11 cellular contexts compared by ENCODE assay signal in the genomic region with DNA sequence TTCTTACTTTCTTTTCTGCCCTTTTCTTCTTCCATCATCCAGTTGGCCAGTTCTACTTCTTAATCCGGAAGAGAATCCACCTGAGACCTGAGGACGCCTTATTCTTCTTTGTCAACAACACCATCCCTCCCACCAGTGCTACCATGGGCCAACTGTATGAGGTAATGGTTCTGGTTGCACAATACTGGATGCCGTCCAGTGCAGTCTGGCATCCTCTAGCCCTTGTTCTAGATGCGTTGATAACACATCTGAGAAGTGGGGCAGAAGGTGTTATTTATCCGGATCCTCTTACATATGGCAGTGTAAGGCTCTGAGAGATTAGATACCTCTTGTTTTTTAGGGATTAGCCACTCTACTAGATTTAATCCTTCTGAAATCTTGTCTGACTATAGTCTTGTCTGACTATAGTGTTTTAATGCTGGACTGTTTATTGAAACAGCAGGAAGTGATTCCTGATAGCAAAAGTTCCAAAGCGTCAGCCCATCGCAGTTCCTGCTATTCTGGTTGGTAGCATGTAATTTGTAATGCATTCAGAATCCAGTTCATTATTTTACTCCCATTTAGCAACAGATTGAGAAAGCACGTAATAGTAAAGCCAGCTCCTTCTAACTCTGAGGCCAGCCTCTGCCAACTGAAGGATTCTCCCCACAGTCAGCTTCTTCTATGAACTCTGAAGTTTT. TPM values are rescaled to one million over a fixed set of nuclear protein-coding genes. Genes with fewer than 3 reads are reported as not detected.
DNase-seq lines count a peak whose midpoint lies in the region; ATAC-seq and TF ChIP-seq lines count a peak whose summit lies in the region.
"Had no signal": no experiment of that assay in that cellular context is flagged by ENCODE, and none has a peak within 500 bp of the region (broad histone marks: within the 10 kb centered on the region; RNA-seq: fewer than 3 reads in every experiment).

No MANE protein-coding gene starts in this region.

- CTCF ChIA-PET in MCF 10A (lab: Yijun Ruan, JAX): interaction anchor here (0.9 to 1.6 kb wide), 2 partner anchors 12 to 110 kb away, joined by 4 read pairs; no protein-coding TSS in a partner anchor

- H3K27ac Mint-ChIP-seq in CD4-positive, CD25-positive, alpha-beta regulatory T cell: peak overlapping the region in 2 of 3 donors; percentile 2 to 16
- H3K27ac Mint-ChIP-seq in MCF 10A (ENCODE audit: low read depth, unreplicated experiment): no peak overlapping the region
- no peak overlapping the region for H3K27ac Mint-ChIP-seq in activated naive CD4-positive, alpha-beta T cell treated with anti-CD3 and anti-CD28 coated beads, Interleukin-2, amount 50 U/mL, for 72 hours

- no TSS peak for BruUV-seq in MCF 10A (replicated peaks; lab: Mats Ljungman, UMichigan)

- intact Hi-C loops in MCF 10A (cut with micrococcal nuclease): no loop called here
- intact Hi-C loops in left cardiac atrium (cut with DNase I): loop anchor here in 1 of 2 donors (10.0 kb wide), 1 partner anchor 494 kb away; no protein-coding TSS in a partner anchor

- no peak for DNase-seq in CD4-positive, CD25-positive, alpha-beta regulatory T cell
- DNase-seq in MCF 10A (ENCODE audit: unreplicated experiment): peak; percentile 79
- DNase-seq in left cardiac atrium: peak; percentile 80
- peak; percentile 82 for DNase-seq in pulmonary artery endothelial cell (ENCODE audit: low read depth, low spot score)
- no peak for DNase-seq in activated naive CD4-positive, alpha-beta T cell treated with anti-CD3 and anti-CD28 coated beads, Interleukin-2, amount 50 U/mL, for 16 hours
- DNase-seq in activated naive CD4-positive, alpha-beta T cell treated with anti-CD3 and anti-CD28 coated beads, Interleukin-2, amount 50 U/mL, for 72 hours (ENCODE audit: low spot score in 2 of 2): no peak
- DNase-seq in stimulated activated CD4-positive, alpha-beta T cell treated with anti-CD3 and anti-CD28 coated beads, Interleukin-1b, Interleukin-23, amount 100 ng/mL, for 48 hours: no peak
- no peak for DNase-seq in NCI-H1436 treated with DMSO at 0.1 percent for 48 hours (lab: John Stamatoyannopoulos, UW)
- DNase-seq: NCI-H510A, T1000 had no signal

- POLR2A ChIA-PET in MCF 10A (lab: Yijun Ruan, JAX): interaction anchor here (3.3 kb wide), 1 partner anchor 7 kb away, joined by 15 read pairs; a partner anchor contains a TSS

- H3K4me1 ChIP-seq in CD4-positive, CD25-positive, alpha-beta regulatory T cell (ENCODE audit: control insufficient read depth, insufficient read depth, low read length, poor library complexity, severe bottlenecking): peaks cover 1% of the 10 kb centered on the region

- no peak overlapping the region for H3K4me3 Mint-ChIP-seq in CD4-positive, CD25-positive, alpha-beta regulatory T cell
- H3K4me3 Mint-ChIP-seq in MCF 10A (ENCODE audit: unreplicated experiment): no peak overlapping the region

- H3K4me1 Mint-ChIP-seq in CD4-positive, CD25-positive, alpha-beta regulatory T cell: peaks cover 3 to 9% (median 4%) of the 10 kb centered on the region in 4 donors
- peaks cover 8% of the 10 kb centered on the region for H3K4me1 Mint-ChIP-seq in MCF 10A (ENCODE audit: insufficient read depth, unreplicated experiment)

- no peaks in the 10 kb centered on the region for H3K27me3 ChIP-seq in CD4-positive, CD25-positive, alpha-beta regulatory T cell (ENCODE audit: control insufficient read depth, insufficient read depth, low read length)

- H3K9me3 Mint-ChIP-seq in CD4-positive, CD25-positive, alpha-beta regulatory T cell: no peaks in the 10 kb centered on the region
- no peaks in the 10 kb centered on the region for H3K9me3 Mint-ChIP-seq in MCF 10A (ENCODE audit: unreplicated experiment)
- no peaks in the 10 kb centered on the region for H3K9me3 Mint-ChIP-seq in activated naive CD4-positive, alpha-beta T cell treated with anti-CD3 and anti-CD28 coated beads, Interleukin-2, amount 50 U/mL, for 72 hours

- no peak for TF ChIP-seq CTCF in MCF 10A (IDR thresholded peaks at IDR 0.05; ENCODE audit: unreplicated experiment)

- ATAC-seq in CD4-positive, CD25-positive, alpha-beta regulatory T cell (ENCODE audit: low read depth in 2 of 2): no peak
- peak; percentile 95 to 96 for ATAC-seq in left cardiac atrium
- no peak for ATAC-seq in activated naive CD4-positive, alpha-beta T cell treated with anti-CD3 and anti-CD28 coated beads, Interleukin-2, amount 50 U/mL, for 72 hours
- ATAC-seq: left colon had no signal

- H3K27me3 Mint-ChIP-seq in CD4-positive, CD25-positive, alpha-beta regulatory T cell: no peaks in the 10 kb centered on the region
- no peaks in the 10 kb centered on the region for H3K27me3 Mint-ChIP-seq in MCF 10A (ENCODE audit: insufficient read depth, unreplicated experiment)

- H3K36me3 Mint-ChIP-seq in CD4-positive, CD25-positive, alpha-beta regulatory T cell: peaks cover 42% of the 10 kb centered on the region
- peaks cover 58% of the 10 kb centered on the region for H3K36me3 Mint-ChIP-seq in MCF 10A (ENCODE audit: insufficient read depth, unreplicated experiment)
- peaks cover 9 to 10% of the 10 kb centered on the region in 2 donors for H3K36me3 Mint-ChIP-seq in activated naive CD4-positive, alpha-beta T cell treated with anti-CD3 and anti-CD28 coated beads, Interleukin-2, amount 50 U/mL, for 72 hours

- H3K27ac ChIP-seq in CD4-positive, CD25-positive, alpha-beta regulatory T cell (ENCODE audit: insufficient read depth, low read length, poor library complexity, severe bottlenecking): no peak overlapping the region

- H3K36me3 ChIP-seq in CD4-positive, CD25-positive, alpha-beta regulatory T cell (ENCODE audit: control insufficient read depth, insufficient read depth, low read length): peaks cover 39% of the 10 kb centered on the region

- H3K4me3 ChIP-seq in CD4-positive, CD25-positive, alpha-beta regulatory T cell (ENCODE audit: low read depth, low read length): no peak overlapping the region

- H3K9me3 ChIP-seq in CD4-positive, CD25-positive, alpha-beta regulatory T cell (ENCODE audit: control insufficient read depth in 2 of 2, low read length in 2 of 2): no peaks in the 10 kb centered on the region

RNA-seq across cellular contexts. Expression of a gene that starts 7.9 kb away (rescaled TPM):
- total RNA-seq in CD4-positive, CD25-positive, alpha-beta regulatory T cell: 170 TPM
- 10 to 100 TPM; 19.4 to 21.8 (median 19.7) TPM for polyA plus RNA-seq in CD4-positive, CD25-positive, alpha-beta regulatory T cell
- total RNA-seq in MCF 10A (2022) (19.7 and 28.1 TPM in 2 replicates), left cardiac atrium (100 to 1,000 TPM; 167 to 280 TPM), pulmonary artery endothelial cell (48.4 and 73.1 TPM in 2 replicates)
- 10 to 100 TPM in 1 of 2 donors, 1 to 10 TPM in 1; 3.6 to 11.0 TPM for total RNA-seq in activated naive CD4-positive, alpha-beta T cell treated with anti-CD3 and anti-CD28 coated beads, Interleukin-2, amount 50 U/mL, for 72 hours

RNA-seq across cellular contexts. Expression of a gene that starts 41.7 kb away (rescaled TPM):
- not detected for total RNA-seq in CD4-positive, CD25-positive, alpha-beta regulatory T cell
- polyA plus RNA-seq in CD4-positive, CD25-positive, alpha-beta regulatory T cell: not detected
- total RNA-seq in MCF 10A (2022) (not detected in 2 replicates), left cardiac atrium (not detected), pulmonary artery endothelial cell (not detected in 2 replicates)
- total RNA-seq in activated naive CD4-positive, alpha-beta T cell treated with anti-CD3 and anti-CD28 coated beads, Interleukin-2, amount 50 U/mL, for 72 hours: not detected
- total RNA-seq: left colon had no signal

RNA-seq across cellular contexts. Expression of a gene that starts 48.6 kb away (rescaled TPM):
- total RNA-seq in CD4-positive, CD25-positive, alpha-beta regulatory T cell: not detected
- polyA plus RNA-seq in CD4-positive, CD25-positive, alpha-beta regulatory T cell: not detected
- 0.25 TPM in 1 of 2 replicates, not detected in the other for total RNA-seq in MCF 10A (2022)
- under 1 TPM in 1 of 2 donors, not detected in 1; 0.60 TPM for total RNA-seq in left cardiac atrium
- not detected in 2 replicates for total RNA-seq in pulmonary artery endothelial cell
- total RNA-seq in activated naive CD4-positive, alpha-beta T cell treated with anti-CD3 and anti-CD28 coated beads, Interleukin-2, amount 50 U/mL, for 72 hours: not detected
- total RNA-seq: left colon had no signal

Comparison
In these comparisons a context has a peak if more than half of its experiments do, and no peak if none do; other contexts are left out.
1. ATAC-seq: peak in left cardiac atrium (2 of 2); none in CD4-positive, CD25-positive, alpha-beta regulatory T cell (0 of 2) and activated naive CD4-positive, alpha-beta T cell treated with anti-CD3 and anti-CD28 coated beads, Interleukin-2, amount 50 U/mL, for 72 hours (0 of 2).
2. DNase-seq: peak in MCF 10A (single experiment), left cardiac atrium (single experiment) and pulmonary artery endothelial cell (single experiment); none in CD4-positive, CD25-positive, alpha-beta regulatory T cell (0 of 3), activated naive CD4-positive, alpha-beta T cell treated with anti-CD3 and anti-CD28 coated beads, Interleukin-2, amount 50 U/mL, for 16 hours (single experiment), activated naive CD4-positive, alpha-beta T cell treated with anti-CD3 and anti-CD28 coated beads, Interleukin-2, amount 50 U/mL, for 72 hours (0 of 2), stimulated activated CD4-positive, alpha-beta T cell treated with anti-CD3 and anti-CD28 coated beads, Interleukin-1b, Interleukin-23, amount 100 ng/mL, for 48 hours (single experiment) and NCI-H1436 treated with DMSO at 0.1 percent for 48 hours (single experiment).
3. H3K27ac Mint-ChIP-seq: peak in CD4-positive, CD25-positive, alpha-beta regulatory T cell (2 of 3); none in MCF 10A (single experiment) and activated naive CD4-positive, alpha-beta T cell treated with anti-CD3 and anti-CD28 coated beads, Interleukin-2, amount 50 U/mL, for 72 hours (0 of 2).